9 cellular contexts compared by ENCODE assay signal in the genomic region with DNA sequence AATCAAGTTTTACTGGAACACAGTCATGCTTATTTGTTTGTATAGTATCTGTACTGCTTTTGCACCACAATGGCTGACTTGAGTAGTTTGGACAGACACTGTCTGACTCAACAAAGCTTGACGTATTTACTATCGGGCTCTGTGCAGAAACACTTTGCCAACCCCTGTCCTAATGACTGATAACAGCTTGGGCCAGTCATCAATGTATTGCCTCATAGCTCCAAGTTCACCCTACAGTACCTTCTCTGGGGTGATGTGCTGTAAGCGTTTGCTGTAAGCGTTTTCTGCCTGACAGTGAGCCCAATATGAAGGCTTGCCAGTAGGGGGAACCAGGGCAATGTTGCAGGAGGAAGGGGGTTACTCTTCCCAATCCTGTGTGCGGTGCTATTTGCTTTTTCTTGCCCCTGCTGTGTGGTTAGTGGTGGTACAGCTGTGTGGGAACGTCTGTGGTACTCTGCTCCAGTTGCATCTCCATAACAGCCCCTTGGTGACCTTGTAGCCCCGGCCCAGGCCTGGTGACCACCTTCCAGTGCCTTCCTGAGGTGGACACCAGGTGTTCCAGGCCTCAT. TPM values are rescaled to one million over a fixed set of nuclear protein-coding genes. Genes with fewer than 3 reads are reported as not detected.
DNase-seq lines count a peak whose midpoint lies in the region; ATAC-seq, FAIRE-seq and TF ChIP-seq lines count a peak whose summit lies in the region.
"Had no signal": no experiment of that assay in that cellular context is flagged by ENCODE, and none has a peak within 500 bp of the region (broad histone marks: within the 10 kb centered on the region; RNA-seq: fewer than 3 reads in every experiment).

No MANE protein-coding gene starts in this region.

- H3K27ac ChIP-seq in kidney (ENCODE audit: low read depth in 2 of 2, low read length in 2 of 2) = no peak overlapping the region

- H3K9me3 ChIP-seq in adipocyte (ENCODE audit: control insufficient read depth, low read length) (no peaks in the 10 kb centered on the region), kidney (ENCODE audit: control insufficient read depth in 1 of 2, low read length in 2 of 2) (no peaks in the 10 kb centered on the region)

- no peaks in the 10 kb centered on the region for H3K36me3 Mint-ChIP-seq in activated naive CD4-positive, alpha-beta T cell treated with anti-CD3 and anti-CD28 coated beads for 36 hours (ENCODE audit: low read depth)
- H3K36me3 Mint-ChIP-seq: activated naive CD4-positive, alpha-beta T cell treated with anti-CD3 and anti-CD28 coated beads, Interleukin-2, amount 50 U/mL, for 72 hours had no signal

- no peak for TF ChIP-seq CTCF in kidney (IDR thresholded peaks at IDR 0.05; ENCODE audit: borderline replicate concordance, extremely low read depth, insufficient read depth)

- peak; percentile 47 for DNase-seq in activated naive CD4-positive, alpha-beta T cell treated with anti-CD3 and anti-CD28 coated beads for 36 hours
- DNase-seq in activated naive CD4-positive, alpha-beta T cell (lab: John Stamatoyannopoulos, UW) = no peak
- DNase-seq in NCI-H2081 (lab: John Stamatoyannopoulos, UW) (peak; percentile 68 to 73), adipocyte (ENCODE audit: low read depth) (peak; percentile 30), iris pigment epithelial cell (ENCODE audit: low read depth) (peak; percentile 98), putamen (ENCODE audit: low spot score) (no peak), kidney (no peak)

- H3K4me1 Mint-ChIP-seq in activated naive CD4-positive, alpha-beta T cell treated with anti-CD3 and anti-CD28 coated beads for 36 hours (ENCODE audit: low read depth) = no peaks in the 10 kb centered on the region

- peaks cover 15% of the 10 kb centered on the region for H3K4me1 ChIP-seq in adipocyte (ENCODE audit: control insufficient read depth, insufficient read depth, low read length)
- H3K4me1 ChIP-seq in kidney (ENCODE audit: control insufficient read depth in 1 of 2, insufficient read depth in 1 of 2, low read depth in 1 of 2, low read length in 2 of 2) = no peaks in the 10 kb centered on the region

- no peak for FAIRE-seq in kidney (lab: Jason Lieb, UNC)

- H3K27me3 ChIP-seq in adipocyte (replicated peaks; ENCODE audit: control insufficient read depth, insufficient read depth, low read length) = peaks cover 9% of the 10 kb centered on the region

- CTCF ChIA-PET in activated naive CD4-positive, alpha-beta T cell treated with anti-CD3 and anti-CD28 coated beads for 36 hours (lab: Charles Lee) = interaction anchor here (0.5 to 1.6 kb wide), 17 partner anchors 9 to 698 kb away, joined by 3 to 7 read pairs (median 4); no protein-coding TSS in a partner anchor

- H3K4me3 ChIP-seq in adipocyte (ENCODE audit: low read length) = peak overlapping the region; percentile 8
- no peak overlapping the region for H3K4me3 ChIP-seq in kidney (ENCODE audit: low read length in 2 of 2)

- intact Hi-C loops in activated naive CD4-positive, alpha-beta T cell treated with anti-CD3 and anti-CD28 coated beads for 36 hours (cut with micrococcal nuclease) = no loop called here
- intact Hi-C loops in kidney (cut with DNase I) = no loop called here

- no peak overlapping the region for H3K4me3 Mint-ChIP-seq in activated naive CD4-positive, alpha-beta T cell treated with anti-CD3 and anti-CD28 coated beads for 36 hours

- H3K9ac ChIP-seq in adipocyte (ENCODE audit: low read length) (no peak overlapping the region), kidney (ENCODE audit: low read length in 2 of 2) (no peak overlapping the region)

- H3K36me3 ChIP-seq in adipocyte (ENCODE audit: control insufficient read depth, insufficient read depth, low read length, severe bottlenecking) (no peaks in the 10 kb centered on the region), kidney (ENCODE audit: control insufficient read depth in 1 of 2, insufficient read depth in 2 of 2, low read length in 2 of 2) (no peaks in the 10 kb centered on the region)

- H3K27me3 Mint-ChIP-seq in activated naive CD4-positive, alpha-beta T cell treated with anti-CD3 and anti-CD28 coated beads for 36 hours (ENCODE audit: low read depth) = peaks cover 8% of the 10 kb centered on the region

- no peak for ATAC-seq in HG03469 (IDR thresholded peaks at IDR 0.05; ENCODE audit: unreplicated experiment)

- H3K27ac Mint-ChIP-seq in activated naive CD4-positive, alpha-beta T cell treated with anti-CD3 and anti-CD28 coated beads for 36 hours = no peak overlapping the region
- H3K27ac Mint-ChIP-seq: activated naive CD4-positive, alpha-beta T cell treated with anti-CD3 and anti-CD28 coated beads, Interleukin-2, amount 50 U/mL, for 72 hours had no signal

- no peaks in the 10 kb centered on the region for H3K9me3 Mint-ChIP-seq in activated naive CD4-positive, alpha-beta T cell treated with anti-CD3 and anti-CD28 coated beads for 36 hours
- H3K9me3 Mint-ChIP-seq: activated naive CD4-positive, alpha-beta T cell treated with anti-CD3 and anti-CD28 coated beads, Interleukin-2, amount 50 U/mL, for 72 hours had no signal

RNA-seq across cellular contexts. Expression of a gene that starts 5.4 kb away (rescaled TPM):
- total RNA-seq in activated naive CD4-positive, alpha-beta T cell treated with anti-CD3 and anti-CD28 coated beads for 36 hours = not detected
- total RNA-seq in kidney = not detected
- polyA plus RNA-seq in kidney (ENCODE audit: insufficient read depth, low read depth, low replicate concordance) = not detected
- total RNA-seq: activated naive CD4-positive, alpha-beta T cell treated with anti-CD3 and anti-CD28 coated beads, Interleukin-2, amount 50 U/mL, for 72 hours had no signal

RNA-seq across cellular contexts. Expression of a gene that starts 31.3 kb away (rescaled TPM):
- 10 to 100 TPM; 66.6 to 69.7 TPM for total RNA-seq in activated naive CD4-positive, alpha-beta T cell treated with anti-CD3 and anti-CD28 coated beads for 36 hours
- total RNA-seq in kidney = 84.2 TPM
- 14.3 TPM for polyA plus RNA-seq in kidney (ENCODE audit: insufficient read depth, low read depth, low replicate concordance)

Comparison
In these comparisons a context has a peak if more than half of its experiments do, and no peak if none do; other contexts are left out.
1. DNase-seq: peak in activated naive CD4-positive, alpha-beta T cell treated with anti-CD3 and anti-CD28 coated beads for 36 hours (single experiment), NCI-H2081 (2 of 2), adipocyte (single experiment) and iris pigment epithelial cell (single experiment); none in activated naive CD4-positive, alpha-beta T cell (0 of 4), putamen (single experiment) and kidney (single experiment).